ENCODE assay signal across 9 cellular contexts in genomic region chr22:32444068-32444467, GRCh38. TPM values are rescaled to one million over a fixed set of nuclear protein-coding genes. Genes with fewer than 3 reads are reported as not detected.
DNase-seq lines count a peak whose midpoint lies in the region; ATAC-seq and TF ChIP-seq lines count a peak whose summit lies in the region.
"Had no signal": no experiment of that assay in that cellular context is flagged by ENCODE, and none has a peak within 500 bp of the region (broad histone marks: within the 10 kb centered on the region; RNA-seq: fewer than 3 reads in every experiment).

No MANE protein-coding gene starts in this region.

- ATAC-seq in HG03045 (IDR thresholded peaks at IDR 0.05; ENCODE audit: unreplicated experiment), result no peak
- no peak for ATAC-seq in HG02970 (IDR thresholded peaks at IDR 0.05; ENCODE audit: low FRiP score, unreplicated experiment)
- no peak for ATAC-seq in omental fat pad (ENCODE audit: low FRiP score)

- no peak for TF ChIP-seq POLR2A in erythroblast (IDR thresholded peaks at IDR 0.05; ENCODE audit: low read length)

- DNase-seq in AG10803 (ENCODE audit: low read depth), result no peak
- peak; percentile 29 for DNase-seq in GM10248 (ENCODE audit: extremely low spot score)
- DNase-seq in NCI-H524 treated with DMSO at 0.1 percent for 48 hours (lab: John Stamatoyannopoulos, UW), result peak; percentile 45
- peak; percentile 23 to 46 for DNase-seq in erythroblast (lab: John Stamatoyannopoulos, UW)
- DNase-seq in AG08395 (ENCODE audit: low spot score), result no peak
- DNase-seq in omental fat pad (ENCODE audit: low spot score), result no peak
- DNase-seq: amygdala had no signal

- POLR2A ChIA-PET in GM10248 (lab: Yijun Ruan, JAX), result no interaction called here

- no peak overlapping the region for H3K4me3 ChIP-seq in AG10803 (ENCODE audit: low read length)

- CTCF ChIA-PET in GM10248 (lab: Yijun Ruan, JAX), result interaction anchor here (0.9 to 2.4 kb wide), 7 partner anchors 15 to 467 kb away, joined by 3 to 4 read pairs (median 3); partner anchors contain the start of genes FBXO7 and RTCB

- TF ChIP-seq CTCF in AG10803 (conservative IDR thresholded peaks at IDR 0.05; ENCODE audit: low read length) (0 out of 2 replicates have a peak, but pooled peaks have one; percentile 3), GM10248 (IDR thresholded peaks at IDR 0.05; ENCODE audit: control extremely low read depth, extremely low read depth, low read depth, missing control alignments) (no peak), omental fat pad (IDR thresholded peaks at IDR 0.05) (no peak)

RNA-seq across cellular contexts. Expression of gene BPIFC, which starts 20.2 kb away (rescaled TPM):
- total RNA-seq in omental fat pad, result not detected

RNA-seq across cellular contexts. Expression of gene FBXO7, which starts 30.5 kb away (rescaled TPM):
- total RNA-seq in omental fat pad, result 10 to 100 TPM; 74.3 to 91.3 (median 83.3) TPM

RNA-seq across cellular contexts. Expression of gene RTCB, which starts 32.0 kb away (rescaled TPM):
- 10 to 100 TPM; 56.1 to 61.7 (median 58.6) TPM for total RNA-seq in omental fat pad

Comparison
In these comparisons a context has a peak if more than half of its experiments do, and no peak if none do; other contexts are left out.
1. DNase-seq: peak in GM10248 (single experiment), NCI-H524 treated with DMSO at 0.1 percent for 48 hours (single experiment) and erythroblast (2 of 2); none in AG10803 (single experiment), AG08395 (single experiment) and omental fat pad (single experiment).